In genomic region chr20:63272105-63273078, GRCh38 we compare ENCODE assay signal across 8 cellular contexts. TPM values are rescaled to one million over a fixed set of nuclear protein-coding genes. Genes with fewer than 3 reads are reported as not detected.
DNase-seq lines count a peak whose midpoint lies in the region; ATAC-seq and TF ChIP-seq lines count a peak whose summit lies in the region.

Gene ARFGAP1 (plus strand): TSS chr20:63272813. CDS start chr20:63275581, 2,768 bp downstream.

- DNase-seq in AML-193 (lab: John Stamatoyannopoulos, UW) (peak; percentile 63 to 77), GM19238 (ENCODE audit: insufficient read length, low spot score) (peak; percentile 100), NCI-H524 treated with DMSO at 0.1 percent for 48 hours (lab: John Stamatoyannopoulos, UW) (peak; percentile 60), dedifferentiated amniotic fluid mesenchymal stem cell (ENCODE audit: extremely low spot score) (peak; percentile 85), left lung (peak; percentile 92 to 98)
- DNase-seq in activated CD4-positive, alpha-beta T cell treated with anti-CD3 and anti-CD28 coated beads, Interleukin-2, amount 10 ng/mL, durations not matched to agents 7 days and 5 days = peak; percentile 88
- peak; percentile 84 for DNase-seq in stimulated activated CD4-positive, alpha-beta T cell treated with anti-CD3 and anti-CD28 coated beads, Interleukin-2, amount 100 ng/mL, for 4 hours (ENCODE audit: low read depth)

- peaks cover 0 to 19% of the 10 kb centered on the region in 2 donors for H3K27me3 ChIP-seq in left lung

- H3K36me3 ChIP-seq in left lung = peaks cover 0 to 19% of the 10 kb centered on the region in 2 donors

- POLR2A ChIA-PET in activated CD4-positive, alpha-beta T cell treated with anti-CD3 and anti-CD28 coated beads, Interleukin-2, amount 10 ng/mL, durations not matched to agents 7 days and 5 days (lab: Charles Lee) = no interaction called here

- H3K4me3 ChIP-seq in left lung = peak within 1 kb of the TSS; percentile 68 to 90

- H3K4me3 Mint-ChIP-seq in activated CD4-positive, alpha-beta T cell treated with anti-CD3 and anti-CD28 coated beads, Interleukin-2, amount 10 ng/mL, durations not matched to agents 7 days and 5 days = peak within 1 kb of the TSS; percentile 81

- H3K4me1 ChIP-seq in left lung = peaks cover 4 to 30% of the 10 kb centered on the region in 2 donors

- H3K27me3 Mint-ChIP-seq in activated CD4-positive, alpha-beta T cell treated with anti-CD3 and anti-CD28 coated beads, Interleukin-2, amount 10 ng/mL, durations not matched to agents 7 days and 5 days = no peaks in the 10 kb centered on the region

- intact Hi-C loops in left lung (cut with DNase I) = no loop called here

- H3K4me1 Mint-ChIP-seq in activated CD4-positive, alpha-beta T cell treated with anti-CD3 and anti-CD28 coated beads, Interleukin-2, amount 10 ng/mL, durations not matched to agents 7 days and 5 days = peaks cover 29% of the 10 kb centered on the region

- no peaks in the 10 kb centered on the region for H3K9me3 ChIP-seq in left lung

- no peak for TF ChIP-seq CTCF in left lung (IDR thresholded peaks at IDR 0.05)

- CTCF ChIA-PET in activated CD4-positive, alpha-beta T cell treated with anti-CD3 and anti-CD28 coated beads, Interleukin-2, amount 10 ng/mL, durations not matched to agents 7 days and 5 days (lab: Charles Lee) = interaction anchor here (1.0 to 1.2 kb wide), 2 partner anchors 27 to 57 kb away, joined by 3 to 4 read pairs; partner anchors contain the start of gene YTHDF1

- peak within 1 kb of the TSS; percentile 90 for H3K27ac Mint-ChIP-seq in activated CD4-positive, alpha-beta T cell treated with anti-CD3 and anti-CD28 coated beads, Interleukin-2, amount 10 ng/mL, durations not matched to agents 7 days and 5 days

- peaks cover 4% of the 10 kb centered on the region for H3K36me3 Mint-ChIP-seq in activated CD4-positive, alpha-beta T cell treated with anti-CD3 and anti-CD28 coated beads, Interleukin-2, amount 10 ng/mL, durations not matched to agents 7 days and 5 days (ENCODE audit: low read depth)

- H3K27ac ChIP-seq in left lung = peak within 1 kb of the TSS; percentile 53 to 63

- ATAC-seq in HG03460 (IDR thresholded peaks at IDR 0.05; ENCODE audit: unreplicated experiment) (peak; percentile 89), left lung (peak; percentile 98)

- H3K9me3 Mint-ChIP-seq in activated CD4-positive, alpha-beta T cell treated with anti-CD3 and anti-CD28 coated beads, Interleukin-2, amount 10 ng/mL, durations not matched to agents 7 days and 5 days = no peaks in the 10 kb centered on the region

RNA-seq across cellular contexts. Expression of gene ARFGAP1, which starts in this region (rescaled TPM):
- 10 to 100 TPM; 88.0 to 94.4 TPM for total RNA-seq in activated CD4-positive, alpha-beta T cell treated with anti-CD3 and anti-CD28 coated beads, Interleukin-2, amount 10 ng/mL, durations not matched to agents 7 days and 5 days
- total RNA-seq in left lung = 10 to 100 TPM; 78.1 to 87.5 TPM

Comparison
In these comparisons a context has a peak if more than half of its experiments do, and no peak if none do; other contexts are left out.
1. Peak in every context shown above with its lines: DNase-seq, ATAC-seq, H3K4me3 ChIP-seq and H3K27ac ChIP-seq.